In the genomic region with DNA sequence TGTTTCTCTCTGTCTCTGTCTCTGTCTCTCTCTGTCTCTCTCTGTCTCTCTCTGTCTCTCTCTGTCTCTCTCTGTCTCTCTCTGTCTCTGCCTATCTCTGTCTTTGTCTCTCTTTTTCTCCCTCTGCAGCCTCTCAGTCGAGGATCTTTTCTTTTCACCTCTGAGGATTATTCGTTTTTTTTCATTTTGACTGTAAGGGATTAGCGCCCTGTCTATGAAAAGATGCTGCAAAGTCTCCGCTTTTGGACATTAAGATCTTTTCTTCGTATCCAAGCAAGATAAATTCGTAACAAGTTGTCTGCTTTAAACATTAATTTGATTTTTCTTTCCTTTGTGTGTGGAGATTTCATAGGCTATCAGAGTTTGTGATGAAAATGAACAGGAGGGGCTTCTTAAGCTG, we compare ENCODE assay signal across 20 cellular contexts.
DNase-seq lines count a peak whose midpoint lies in the region; ATAC-seq and TF ChIP-seq lines count a peak whose summit lies in the region.
"Had no signal": no experiment of that assay in that cellular context is flagged by ENCODE, and none has a peak within 500 bp of the region (broad histone marks: within the 10 kb centered on the region; RNA-seq: fewer than 3 reads in every experiment).

No MANE protein-coding gene starts in this region.

- peak overlapping the region; percentile 39 for H3K27ac Mint-ChIP-seq in T-helper 2 cell treated with Interferon-gamma antibody and Interleukin-4, amounts not matched to agents 5 μg/mL and 100 μg/mL, for 36 hours
- H3K27ac Mint-ChIP-seq in IgD-negative memory B cell (peak overlapping the region in 2 of 3 donors; percentile 71 to 78), progenitor cell of endocrine pancreas (peak overlapping the region; percentile 92)
- H3K27ac Mint-ChIP-seq: CD4-positive, alpha-beta T cell had no signal

- H3K36me3 Mint-ChIP-seq in T-helper 2 cell treated with Interferon-gamma antibody and Interleukin-4, amounts not matched to agents 5 μg/mL and 100 μg/mL, for 36 hours (ENCODE audit: low read depth) = no peaks in the 10 kb centered on the region
- H3K36me3 Mint-ChIP-seq in IgD-negative memory B cell (no peaks in the 10 kb centered on the region), progenitor cell of endocrine pancreas (ENCODE audit: insufficient read depth) (no peaks in the 10 kb centered on the region)

- DNase-seq in T-helper 2 cell treated with Interferon-gamma antibody and Interleukin-4, amounts not matched to agents 5 μg/mL and 100 μg/mL, for 36 hours (ENCODE audit: low spot score) = no peak
- DNase-seq in T-helper 2 cell = no peak
- DNase-seq in left kidney (ENCODE audit: low read depth, low spot score) = peak; percentile 81
- no peak for DNase-seq in progenitor cell of endocrine pancreas (ENCODE audit: low spot score, unreplicated experiment)
- no peak for DNase-seq in GM13976 (ENCODE audit: low spot score)
- DNase-seq: 8988T; BE2C; CD4-positive, alpha-beta T cell; DMS79 treated with DMSO at 0.1 percent for 48 hours; GOT3; Kasumi-1; NCI-H1105 treated with DMSO at 0.1 percent for 48 hours; NCI-H1694 treated with DMSO at 0.1 percent for 48 hours; NCI-H2107; NCI-H2227 treated with DMSO at 0.1 percent for 48 hours; NCI-H524 had no signal

- in situ Hi-C loops in GM13976 (cut with MboI; ENCODE audit: low sequenced_read_pairs, unreplicated experiment) = no loop called here

- H3K4me1 Mint-ChIP-seq in T-helper 2 cell treated with Interferon-gamma antibody and Interleukin-4, amounts not matched to agents 5 μg/mL and 100 μg/mL, for 36 hours (ENCODE audit: low read depth) = no peaks in the 10 kb centered on the region
- H3K4me1 Mint-ChIP-seq in IgD-negative memory B cell (no peaks in the 10 kb centered on the region), progenitor cell of endocrine pancreas (ENCODE audit: low read depth) (peaks cover 3% of the 10 kb centered on the region)

- no peak overlapping the region for H3K4me3 Mint-ChIP-seq in T-helper 2 cell treated with Interferon-gamma antibody and Interleukin-4, amounts not matched to agents 5 μg/mL and 100 μg/mL, for 36 hours
- H3K4me3 Mint-ChIP-seq in IgD-negative memory B cell = no peak overlapping the region
- H3K4me3 Mint-ChIP-seq in progenitor cell of endocrine pancreas (ENCODE audit: low read depth) = no peak overlapping the region
- H3K4me3 Mint-ChIP-seq: CD4-positive, alpha-beta T cell had no signal

- no peaks in the 10 kb centered on the region for H3K27me3 Mint-ChIP-seq in T-helper 2 cell treated with Interferon-gamma antibody and Interleukin-4, amounts not matched to agents 5 μg/mL and 100 μg/mL, for 36 hours (ENCODE audit: low read depth)
- H3K27me3 Mint-ChIP-seq in IgD-negative memory B cell (peaks cover 12% of the 10 kb centered on the region), progenitor cell of endocrine pancreas (peaks cover 7% of the 10 kb centered on the region)
- H3K27me3 Mint-ChIP-seq: CD4-positive, alpha-beta T cell had no signal

- no peak for ATAC-seq in HG02678 (IDR thresholded peaks at IDR 0.05; ENCODE audit: unreplicated experiment)
- no peak for ATAC-seq in activated CD4-positive, CD25-positive, alpha-beta regulatory T cell treated with anti-CD3 and anti-CD28 coated beads, Interleukin-2, amount 50 U/mL, for 24 hours
- ATAC-seq: Panc1 had no signal

- peaks cover 8% of the 10 kb centered on the region for H3K9me3 Mint-ChIP-seq in T-helper 2 cell treated with Interferon-gamma antibody and Interleukin-4, amounts not matched to agents 5 μg/mL and 100 μg/mL, for 36 hours
- H3K9me3 Mint-ChIP-seq in IgD-negative memory B cell = peaks cover 0 to 2% (median 0%) of the 10 kb centered on the region in 3 donors
- H3K9me3 Mint-ChIP-seq in progenitor cell of endocrine pancreas (ENCODE audit: low read depth) = peaks cover 3% of the 10 kb centered on the region

- no peak for TF ChIP-seq CTCF in progenitor cell of endocrine pancreas (IDR thresholded peaks at IDR 0.05; ENCODE audit: unreplicated experiment)
- TF ChIP-seq CTCF in GM13976 (IDR thresholded peaks at IDR 0.05; ENCODE audit: borderline replicate concordance, control extremely low read depth, extremely low read depth, insufficient read depth, missing control alignments) = no peak

Comparison
In these comparisons a context has a peak if more than half of its experiments do, and no peak if none do; other contexts are left out.
1. H3K27ac Mint-ChIP-seq: peak in every context shown above with its lines; median percentile 92 in progenitor cell of endocrine pancreas; 74 in IgD-negative memory B cell; 39 in T-helper 2 cell treated with Interferon-gamma antibody and Interleukin-4, amounts not matched to agents 5 μg/mL and 100 μg/mL, for 36 hours.